ENCODE assay signal across 25 cellular contexts in genomic region chr9:99018653-99019052, GRCh38.
DNase-seq lines count a peak whose midpoint lies in the region; ATAC-seq and TF ChIP-seq lines count a peak whose summit lies in the region.
"Had no signal": no experiment of that assay in that cellular context is flagged by ENCODE, and none has a peak within 500 bp of the region (broad histone marks: within the 10 kb centered on the region; RNA-seq: fewer than 3 reads in every experiment).

No MANE protein-coding gene starts in this region.

- TF ChIP-seq CTCF in endothelial cell (IDR thresholded peaks at IDR 0.05; ENCODE audit: unreplicated experiment) (no peak), natural killer cell (IDR thresholded peaks at IDR 0.05) (no peak), adrenal gland (IDR thresholded peaks at IDR 0.05) (no peak)

- WGBS in adrenal gland, 4 donors, result 90 to 96% (median 93%) methylated on average over 1 of the region's 1 CpG
- no CpG with 5 or more reads among the region's 1 CpG for WGBS in trophoblast cell (ENCODE audit: extremely low coverage, insufficient coverage, insufficient read length)

- H3K27me3 Mint-ChIP-seq in activated T-cell treated with anti-CD3 and anti-CD28 coated beads, Interleukin-2, amount 50 U/mL, for 72 hours (ENCODE audit: low read depth), result peaks cover 5% of the 10 kb centered on the region
- peaks cover 9% of the 10 kb centered on the region for H3K27me3 Mint-ChIP-seq in endothelial cell (ENCODE audit: unreplicated experiment)
- peaks cover 0 to 4% of the 10 kb centered on the region in 2 donors for H3K27me3 Mint-ChIP-seq in natural killer cell (ENCODE audit: low read depth in 2 of 2)
- H3K27me3 Mint-ChIP-seq: CD8-positive, alpha-beta memory T cell; stimulated activated memory B cell treated with anti-CD40 and anti-IgM and Interleukin-4, amounts not matched to agents 10 μg/mL and 1 μg/mL and 100 μg/mL, for 72 hours had no signal

- peaks cover 7% of the 10 kb centered on the region for H3K4me1 Mint-ChIP-seq in activated T-cell treated with anti-CD3 and anti-CD28 coated beads, Interleukin-2, amount 50 U/mL, for 72 hours (ENCODE audit: low read depth)
- H3K4me1 Mint-ChIP-seq in endothelial cell (ENCODE audit: unreplicated experiment) (no peaks in the 10 kb centered on the region), natural killer cell (peaks cover 50 to 54% of the 10 kb centered on the region in 2 donors)

- H3K79me1 ChIP-seq in trophoblast cell (ENCODE audit: low read length), result peaks cover 15% of the 10 kb centered on the region

- DNase-seq in activated T-cell treated with anti-CD3 and anti-CD28 coated beads, Interleukin-2, amount 50 U/mL, for 72 hours, result no peak
- no peak for DNase-seq in activated T-cell treated with anti-CD3 and anti-CD28 coated beads, Interleukin-2, amount 50 U/mL, for 48 hours
- no peak for DNase-seq in endothelial cell (ENCODE audit: low spot score)
- DNase-seq in natural killer cell, result no peak
- no peak for DNase-seq in stimulated activated CD4-positive, alpha-beta T cell treated with anti-CD3 and anti-CD28 coated beads, Interleukin-15, amount 100 ng/mL, for 24 hours
- DNase-seq in adrenal gland, result no peak
- DNase-seq in trophoblast cell, result no peak
- no peak for DNase-seq in caudate nucleus (lab: John Stamatoyannopoulos, UW)
- DNase-seq: activated CD8-positive, alpha-beta T cell treated with anti-CD3 and anti-CD28 coated beads, Interleukin-2, amount 10 ng/mL, durations not matched to agents 7 days and 5 days; activated T-cell treated with anti-CD3 and anti-CD28 coated beads, Interleukin-2, amount 50 U/mL, for 1 hour; CD8-positive, alpha-beta memory T cell; effector memory CD4-positive, alpha-beta T cell; kidney; NCI-H1436; NCI-H2171; NCI-H510A treated with DMSO at 0.1 percent for 48 hours; NK-92 treated with Interleukin-12 subunit alpha and Interleukin-12 subunit beta, amount 100 ng/mL, for 24 hours; psoas muscle; small intestine; testis had no signal

- no peak overlapping the region for H3K18ac ChIP-seq in trophoblast cell (ENCODE audit: low read length)

- H3K36me3 Mint-ChIP-seq in activated T-cell treated with anti-CD3 and anti-CD28 coated beads, Interleukin-2, amount 50 U/mL, for 72 hours (ENCODE audit: insufficient read depth in 2 of 2), result no peaks in the 10 kb centered on the region
- H3K36me3 Mint-ChIP-seq in endothelial cell (ENCODE audit: low read depth, unreplicated experiment), result peaks cover 51% of the 10 kb centered on the region
- no peaks in the 10 kb centered on the region for H3K36me3 Mint-ChIP-seq in natural killer cell
- H3K36me3 Mint-ChIP-seq: stimulated activated memory B cell treated with anti-CD40 and anti-IgM and Interleukin-4, amounts not matched to agents 10 μg/mL and 1 μg/mL and 100 μg/mL, for 72 hours had no signal

- intact Hi-C loops in natural killer cell (cut with micrococcal nuclease) (loop anchor here (5.0 kb wide), 1 partner anchor 39 kb away; no protein-coding TSS in a partner anchor), adrenal gland (cut with DNase I) (loop anchor here in 1 of 2 donors (10.0 kb wide), 1 partner anchor 86 kb away; the partner anchor contains the start of gene TGFBR1)

- H3K27ac ChIP-seq in adrenal gland (no peak overlapping the region), trophoblast cell (ENCODE audit: low read depth, low read length) (no peak overlapping the region), caudate nucleus (ENCODE audit: low read depth, low read length) (no peak overlapping the region)
- H3K27ac ChIP-seq: 22Rv1, neutrophil, testis had no signal

- no peak overlapping the region for H3K23ac ChIP-seq in trophoblast cell (ENCODE audit: low read length)

- H3K79me2 ChIP-seq in trophoblast cell (ENCODE audit: control insufficient read depth, insufficient read depth, low read length, poor library complexity), result no peaks in the 10 kb centered on the region

- no peak overlapping the region for H3K4ac ChIP-seq in trophoblast cell (ENCODE audit: low read depth, low read length)

- no peak overlapping the region for H4K8ac ChIP-seq in trophoblast cell (ENCODE audit: low read depth, low read length)

- no peak overlapping the region for H3K4me3 Mint-ChIP-seq in activated T-cell treated with anti-CD3 and anti-CD28 coated beads, Interleukin-2, amount 50 U/mL, for 72 hours
- H3K4me3 Mint-ChIP-seq in endothelial cell (ENCODE audit: unreplicated experiment) (peak overlapping the region; percentile 5), natural killer cell (peak overlapping the region; percentile 68)
- H3K4me3 Mint-ChIP-seq: activated CD8-positive, alpha-beta T cell treated with anti-CD3 and anti-CD28 coated beads, Interleukin-2, amount 10 ng/mL, durations not matched to agents 7 days and 5 days; brain; stimulated activated memory B cell treated with anti-CD40 and anti-IgM and Interleukin-4, amounts not matched to agents 10 μg/mL and 1 μg/mL and 100 μg/mL, for 72 hours had no signal

- H2BK120ac ChIP-seq in trophoblast cell (ENCODE audit: insufficient read depth, low read length, poor library complexity), result no peak overlapping the region

- H3K27ac Mint-ChIP-seq in activated T-cell treated with anti-CD3 and anti-CD28 coated beads, Interleukin-2, amount 50 U/mL, for 72 hours, result peak overlapping the region; percentile 83
- H3K27ac Mint-ChIP-seq in endothelial cell (ENCODE audit: unreplicated experiment) (no peak overlapping the region), natural killer cell (peak overlapping the region; percentile 44 to 79)
- H3K27ac Mint-ChIP-seq: activated CD8-positive, alpha-beta T cell treated with anti-CD3 and anti-CD28 coated beads, Interleukin-2, amount 10 ng/mL, durations not matched to agents 7 days and 5 days; brain; stimulated activated memory B cell treated with anti-CD40 and anti-IgM and Interleukin-4, amounts not matched to agents 10 μg/mL and 1 μg/mL and 100 μg/mL, for 72 hours had no signal

- H3K27me3 ChIP-seq in adrenal gland (no peaks in the 10 kb centered on the region), trophoblast cell (ENCODE audit: insufficient read depth, low read length) (no peaks in the 10 kb centered on the region)
- H3K27me3 ChIP-seq: testis had no signal

- peaks cover 0 to 12% of the 10 kb centered on the region in 2 donors for H3K4me1 ChIP-seq in adrenal gland (replicated peaks in 1 of 2)
- peaks cover 4 to 12% of the 10 kb centered on the region in 2 experiments for H3K4me1 ChIP-seq in trophoblast cell (ENCODE audit: control insufficient read depth in 1 of 2, insufficient read depth in 2 of 2, low read length in 2 of 2)

- peaks cover 0 to 45% of the 10 kb centered on the region in 2 donors for H3K36me3 ChIP-seq in adrenal gland (replicated peaks in 1 of 2)
- H3K36me3 ChIP-seq in trophoblast cell (ENCODE audit: control insufficient read depth in 1 of 2, insufficient read depth in 2 of 2, low read length in 2 of 2), result no peaks in the 10 kb centered on the region
- H3K36me3 ChIP-seq: neutrophil had no signal

- no peak overlapping the region for H2BK12ac ChIP-seq in trophoblast cell (ENCODE audit: low read length)

- H4K91ac ChIP-seq in trophoblast cell (ENCODE audit: low read depth, low read length), result no peak overlapping the region

- H3K9ac ChIP-seq in trophoblast cell (ENCODE audit: low read length), result no peak overlapping the region

- no peaks in the 10 kb centered on the region for H3K9me3 ChIP-seq in adrenal gland (replicated peaks in 1 of 3)
- H3K9me3 ChIP-seq in trophoblast cell (ENCODE audit: insufficient read depth, low read depth, low read length), result peaks cover 10% of the 10 kb centered on the region
- H3K9me3 ChIP-seq: neutrophil, psoas muscle, testis had no signal

- no peak for TF ChIP-seq POLR2A in adrenal gland (IDR thresholded peaks at IDR 0.05)

- H2BK5ac ChIP-seq in trophoblast cell (ENCODE audit: low read depth, low read length, poor library complexity), result no peak overlapping the region

- H4K12ac ChIP-seq in trophoblast cell (ENCODE audit: low read depth, low read length), result no peak overlapping the region

- no peak overlapping the region for H2AFZ ChIP-seq in trophoblast cell (ENCODE audit: insufficient read depth, low read length, poor library complexity)

- no peak overlapping the region for H3K14ac ChIP-seq in trophoblast cell (ENCODE audit: low read length)

- no peak overlapping the region for H3K4me2 ChIP-seq in trophoblast cell (ENCODE audit: low read length)

- H2AK5ac ChIP-seq in trophoblast cell (ENCODE audit: low read length), result no peak overlapping the region

- no peak overlapping the region for H3K4me3 ChIP-seq in adrenal gland
- H3K4me3 ChIP-seq in trophoblast cell (ENCODE audit: low read depth, low read length), result no peak overlapping the region
- H3K4me3 ChIP-seq: lung, psoas muscle, testis had no signal

- ATAC-seq in activated T-cell treated with anti-CD3 and anti-CD28 coated beads, Interleukin-2, amount 50 U/mL, for 72 hours (replicated peaks in 1 of 2), result no peak
- peak in 2 of 3 donors; percentile 61 to 80 for ATAC-seq in natural killer cell
- ATAC-seq: activated CD8-positive, alpha-beta T cell treated with anti-CD3 and anti-CD28 coated beads, Interleukin-2, amount 10 ng/mL, durations not matched to agents 7 days and 5 days; stimulated activated memory B cell treated with anti-CD40 and anti-IgM and Interleukin-4, amounts not matched to agents 10 μg/mL and 1 μg/mL and 100 μg/mL, for 72 hours had no signal

- no peaks in the 10 kb centered on the region for H3K9me3 Mint-ChIP-seq in activated T-cell treated with anti-CD3 and anti-CD28 coated beads, Interleukin-2, amount 50 U/mL, for 72 hours
- H3K9me3 Mint-ChIP-seq in endothelial cell (ENCODE audit: unreplicated experiment), result no peaks in the 10 kb centered on the region
- H3K9me3 Mint-ChIP-seq in natural killer cell, result no peaks in the 10 kb centered on the region
- H3K9me3 Mint-ChIP-seq: CD8-positive, alpha-beta memory T cell; stimulated activated memory B cell treated with anti-CD40 and anti-IgM and Interleukin-4, amounts not matched to agents 10 μg/mL and 1 μg/mL and 100 μg/mL, for 72 hours had no signal

Comparison
In these comparisons a context has a peak if more than half of its experiments do, and no peak if none do; other contexts are left out.
1. ATAC-seq: peak in natural killer cell (2 of 3); none in activated T-cell treated with anti-CD3 and anti-CD28 coated beads, Interleukin-2, amount 50 U/mL, for 72 hours (0 of 2).
2. H3K4me3 Mint-ChIP-seq: peak in endothelial cell (single experiment) and natural killer cell (single experiment); none in activated T-cell treated with anti-CD3 and anti-CD28 coated beads, Interleukin-2, amount 50 U/mL, for 72 hours (0 of 2).